In genomic region chr4:104859601-104860000, GRCh38 we compare ENCODE assay signal across 20 cellular contexts.
A peak's percentile ranks its signal among the peaks of the same experiment; 100 is the strongest.
DNase-seq lines count a peak whose midpoint lies in the region; ATAC-seq and TF ChIP-seq lines count a peak whose summit lies in the region.
"Had no signal": no experiment of that assay in that cellular context is flagged by ENCODE, and none has a peak within 500 bp of the region (broad histone marks: within the 10 kb centered on the region; RNA-seq: fewer than 3 reads in every experiment).

No MANE protein-coding gene starts in this region.

- H3K4me3 Mint-ChIP-seq in GM23338 = no peak overlapping the region
- H3K4me3 Mint-ChIP-seq: activated CD4-positive, alpha-beta T cell treated with anti-CD3 and anti-CD28 coated beads, Interleukin-2, amount 10 ng/mL, durations not matched to agents 24 days and 14 days; CD4-positive, CD25-positive, alpha-beta regulatory T cell; central memory CD8-positive, alpha-beta T cell; H9; naive thymus-derived CD8-positive, alpha-beta T cell had no signal

- no peaks in the 10 kb centered on the region for H3K79me2 ChIP-seq in GM23338 (replicated peaks; ENCODE audit: insufficient read depth)
- H3K79me2 ChIP-seq in trophoblast cell (ENCODE audit: control insufficient read depth, insufficient read depth, low read length, poor library complexity) = no peaks in the 10 kb centered on the region

- H3K36me3 ChIP-seq in GM23338 (ENCODE audit: insufficient read depth) (no peaks in the 10 kb centered on the region), trophoblast cell (ENCODE audit: control insufficient read depth in 1 of 2, insufficient read depth in 2 of 2, low read length in 2 of 2) (no peaks in the 10 kb centered on the region), MG63 (no peaks in the 10 kb centered on the region)
- H3K36me3 ChIP-seq: esophagus muscularis mucosa had no signal

- no peaks in the 10 kb centered on the region for H3K36me3 Mint-ChIP-seq in GM23338 (ENCODE audit: low read depth)
- H3K36me3 Mint-ChIP-seq: CD4-positive, CD25-positive, alpha-beta regulatory T cell had no signal

- no peak overlapping the region for H3K18ac ChIP-seq in trophoblast cell (ENCODE audit: low read length)

- peaks cover 7% of the 10 kb centered on the region; the same call in 2 of the 3 replicates for H3K9me3 Mint-ChIP-seq in GM23338
- H3K9me3 Mint-ChIP-seq: activated CD4-positive, alpha-beta T cell treated with anti-CD3 and anti-CD28 coated beads, Interleukin-2, amount 10 ng/mL, durations not matched to agents 24 days and 14 days; CD4-positive, CD25-positive, alpha-beta regulatory T cell; central memory CD8-positive, alpha-beta T cell had no signal

- in situ Hi-C loops in GM13977 (cut with MboI; ENCODE audit: low pct_unique_long_range_greater_than_20kb, low sequenced_read_pairs, unreplicated experiment) = no loop called here

- H3K9ac ChIP-seq in trophoblast cell (ENCODE audit: low read length) = no peak overlapping the region

- peaks cover 9% of the 10 kb centered on the region; the same call in 2 of the 3 replicates for H3K4me1 Mint-ChIP-seq in GM23338
- H3K4me1 Mint-ChIP-seq: activated CD4-positive, alpha-beta T cell treated with anti-CD3 and anti-CD28 coated beads, Interleukin-2, amount 10 ng/mL, durations not matched to agents 24 days and 14 days; central memory CD8-positive, alpha-beta T cell had no signal

- peak overlapping the region; percentile 67; the same call in 1 of the 2 replicates for H3K27ac Mint-ChIP-seq in GM23338
- H3K27ac Mint-ChIP-seq: activated CD4-positive, alpha-beta T cell treated with anti-CD3 and anti-CD28 coated beads, Interleukin-2, amount 10 ng/mL, durations not matched to agents 24 days and 14 days; CD4-positive, CD25-positive, alpha-beta regulatory T cell; naive thymus-derived CD8-positive, alpha-beta T cell had no signal

- TF ChIP-seq CTCF in GM23338 (conservative IDR thresholded peaks at IDR 0.05; ENCODE audit: low read depth in 2 of 2) (no peak), GM13977 (IDR thresholded peaks at IDR 0.05; ENCODE audit: extremely low read depth, insufficient read depth, missing control alignments) (no peak)

- DNase-seq in GM23338 (ENCODE audit: low spot score) (peak; percentile 37), astrocyte of the hippocampus (ENCODE audit: low read depth, low spot score) (peak; percentile 6), iPS-NIHi7 (ENCODE audit: extremely low spot score) (peak; percentile 15), trophoblast cell (no peak), NCI-H1105 (lab: John Stamatoyannopoulos, UW) (no peak), GM13977 (ENCODE audit: low spot score) (no peak), MG63 (no peak)
- no peak for DNase-seq in stimulated activated naive CD4-positive, alpha-beta T cell (lab: John Stamatoyannopoulos, UW)
- DNase-seq: activated CD4-positive, alpha-beta T cell treated with anti-CD3 and anti-CD28 coated beads, Interleukin-2, amount 10 ng/mL, durations not matched to agents 24 days and 14 days; activated effector memory CD4-positive, alpha-beta T cell treated with Interleukin-2 at 50 U/mL for 16 hours; CD4-positive, CD25-positive, alpha-beta regulatory T cell; DMS153; effector CD4-positive, alpha-beta T cell; GDM1; H9; naive thymus-derived CD8-positive, alpha-beta T cell; NCI-H1694; stimulated activated CD8-positive, alpha-beta memory T cell treated with anti-CD3 and anti-CD28 coated beads, Interleukin-4, amount 100 ng/mL, for 48 hours had no signal

- no peak overlapping the region for H2BK120ac ChIP-seq in trophoblast cell (ENCODE audit: insufficient read depth, low read length, poor library complexity)

- WGBS in trophoblast cell (ENCODE audit: extremely low coverage, insufficient coverage, insufficient read length) = no CpG with 5 or more reads among the region's 8 CpGs

- H2AFZ ChIP-seq in GM23338 = peak overlapping the region; percentile 17; the same call in 1 of the 2 replicates
- peak overlapping the region; percentile 54 for H2AFZ ChIP-seq in trophoblast cell (ENCODE audit: insufficient read depth, low read length, poor library complexity)

- no peak overlapping the region for H3K23ac ChIP-seq in trophoblast cell (ENCODE audit: low read length)

- ATAC-seq in GM23338 = peak; percentile 89

- H3K9me3 ChIP-seq in trophoblast cell (ENCODE audit: insufficient read depth, low read depth, low read length) (no peaks in the 10 kb centered on the region), MG63 (no peaks in the 10 kb centered on the region)
- H3K9me3 ChIP-seq: esophagus muscularis mucosa had no signal

- H3K4me2 ChIP-seq in GM23338 = 0 out of 2 replicates have a peak overlapping the region, but pooled peaks have one; percentile 6
- no peak overlapping the region for H3K4me2 ChIP-seq in trophoblast cell (ENCODE audit: low read length)

- no peaks in the 10 kb centered on the region for H3K9me2 ChIP-seq in GM23338 (ENCODE audit: insufficient read depth)

- no peaks in the 10 kb centered on the region for H3K27me3 Mint-ChIP-seq in GM23338 (ENCODE audit: insufficient read depth, low read depth, poor library complexity)
- H3K27me3 Mint-ChIP-seq: central memory CD8-positive, alpha-beta T cell had no signal

- H2BK5ac ChIP-seq in trophoblast cell (ENCODE audit: low read depth, low read length, poor library complexity) = no peak overlapping the region

- no peak overlapping the region for H2BK12ac ChIP-seq in trophoblast cell (ENCODE audit: low read length)

- no peak overlapping the region for H3K14ac ChIP-seq in trophoblast cell (ENCODE audit: low read length)

- no peak overlapping the region for H4K12ac ChIP-seq in trophoblast cell (ENCODE audit: low read depth, low read length)

- no peak overlapping the region for H2AK5ac ChIP-seq in trophoblast cell (ENCODE audit: low read length)

- H3K4me1 ChIP-seq in GM23338 (ENCODE audit: insufficient read depth) (peaks cover 7% of the 10 kb centered on the region; the same call in 1 of the 2 replicates), trophoblast cell (ENCODE audit: control insufficient read depth in 1 of 2, insufficient read depth in 2 of 2, low read length in 2 of 2) (no peaks in the 10 kb centered on the region)

- H3K27ac ChIP-seq in GM23338 (ENCODE audit: low read depth) (no peak overlapping the region), trophoblast cell (ENCODE audit: low read depth, low read length) (no peak overlapping the region)
- H3K27ac ChIP-seq: esophagus muscularis mucosa had no signal

- no peak overlapping the region for H4K8ac ChIP-seq in trophoblast cell (ENCODE audit: low read depth, low read length)

- no peaks in the 10 kb centered on the region for H3K27me3 ChIP-seq in GM23338 (ENCODE audit: insufficient read depth)
- H3K27me3 ChIP-seq in trophoblast cell (ENCODE audit: insufficient read depth, low read length) = no peaks in the 10 kb centered on the region
- no peaks in the 10 kb centered on the region for H3K27me3 ChIP-seq in MG63
- H3K27me3 ChIP-seq: esophagus muscularis mucosa had no signal

- no peaks in the 10 kb centered on the region for H3F3A ChIP-seq in GM23338 (replicated peaks; ENCODE audit: low read depth)

- H4K91ac ChIP-seq in trophoblast cell (ENCODE audit: low read depth, low read length) = no peak overlapping the region

- no peak overlapping the region for H3K4ac ChIP-seq in trophoblast cell (ENCODE audit: low read depth, low read length)

- H3K4me3 ChIP-seq in GM23338 = no peak overlapping the region
- no peak overlapping the region for H3K4me3 ChIP-seq in trophoblast cell (ENCODE audit: low read depth, low read length)
- no peak overlapping the region for H3K4me3 ChIP-seq in MG63

- H3K79me1 ChIP-seq in trophoblast cell (ENCODE audit: low read length) = no peaks in the 10 kb centered on the region

- no peaks in the 10 kb centered on the region for H4K20me1 ChIP-seq in GM23338 (replicated peaks; ENCODE audit: insufficient read depth)

TF ChIP-seq in GM23338, 12 proteins besides CTCF, POLR2A, EP300 and RAD21 (continues in another document):
- TF ChIP-seq JUNB (IDR thresholded peaks at IDR 0.05; ENCODE audit: unreplicated experiment) = no peak

Comparison
In these comparisons a context has a peak if more than half of its experiments do, and no peak if none do; other contexts are left out.
1. DNase-seq: peak in GM23338 (single experiment), astrocyte of the hippocampus (single experiment) and iPS-NIHi7 (single experiment); none in trophoblast cell (0 of 2), stimulated activated naive CD4-positive, alpha-beta T cell (0 of 6), NCI-H1105 (single experiment), GM13977 (single experiment) and MG63 (single experiment).